8 cellular contexts compared by ENCODE assay signal in genomic region chr17:30709096-30709495, GRCh38.
DNase-seq lines count a peak whose midpoint lies in the region; ATAC-seq and TF ChIP-seq lines count a peak whose summit lies in the region.
"Not testable (repeated sequence)": the region's sequence is repeated elsewhere in the genome, so short reads cannot be mapped to it uniquely, and the experiment has no call there.

No MANE protein-coding gene starts in this region.

- peaks cover 45 to 65% (median 62%) of the 10 kb centered on the region in 10 experiments for H3K4me1 ChIP-seq in BLaER1 treated with 17β-estradiol and CSF1 and Interleukin-3, amounts not matched to agents 10 nM and 100 nM
- not testable (repeated sequence) for H3K4me1 ChIP-seq in mesodermal cell (ENCODE audit: control insufficient read depth, insufficient read depth, low read length, poor library complexity, severe bottlenecking)

- H4K20me1 ChIP-seq in BLaER1 treated with 17β-estradiol and CSF1 and Interleukin-3, amounts not matched to agents 10 nM and 100 nM: peaks cover 16 to 50% (median 39%) of the 10 kb centered on the region in 11 experiments; a peak in 20 of 22 replicates

- H3K4me3 ChIP-seq in BLaER1 treated with 17β-estradiol and CSF1 and Interleukin-3, amounts not matched to agents 10 nM and 100 nM: peak overlapping the region; percentile 85 to 98 (median 92)
- H3K4me3 ChIP-seq in LNCaP clone FGC (ENCODE audit: low read depth, low read length): peak overlapping the region; percentile 68
- H3K4me3 ChIP-seq in astrocyte of the spinal cord (ENCODE audit: low read depth, low read length): peak overlapping the region; percentile 71
- H3K4me3 ChIP-seq in fibroblast of villous mesenchyme (ENCODE audit: low read depth, low read length): peak overlapping the region; percentile 63
- peak overlapping the region; percentile 71 for H3K4me3 ChIP-seq in mesodermal cell (ENCODE audit: extremely low read depth, insufficient read depth, low read length, poor library complexity, severe bottlenecking)

- peaks cover 29% of the 10 kb centered on the region for H3K4me1 Mint-ChIP-seq in T-helper 17 cell

- peaks cover 9 to 16% (median 12%) of the 10 kb centered on the region in 11 experiments for H3K27me3 ChIP-seq in BLaER1 treated with 17β-estradiol and CSF1 and Interleukin-3, amounts not matched to agents 10 nM and 100 nM

- not testable (repeated sequence) for H3K27ac Mint-ChIP-seq in T-helper 17 cell

- peak overlapping the region; percentile 87 to 93 (median 89) for H3K9ac ChIP-seq in BLaER1 treated with 17β-estradiol and CSF1 and Interleukin-3, amounts not matched to agents 10 nM and 100 nM

- peak; percentile 23 for ATAC-seq in GM19463 (IDR thresholded peaks at IDR 0.05; ENCODE audit: unreplicated experiment)
- peak; percentile 52 for ATAC-seq in T-helper 17 cell

- H3K27ac ChIP-seq in BLaER1 treated with 17β-estradiol and CSF1 and Interleukin-3, amounts not matched to agents 10 nM and 100 nM: peak overlapping the region; percentile 60 to 92 (median 86)
- H3K27ac ChIP-seq in mesodermal cell (ENCODE audit: low read depth, low read length, severe bottlenecking): peak overlapping the region; percentile 90

- H3K27me3 Mint-ChIP-seq in T-helper 17 cell: peaks cover 29% of the 10 kb centered on the region

- not testable (repeated sequence) for TF ChIP-seq CTCF in LNCaP clone FGC (IDR thresholded peaks at IDR 0.05; ENCODE audit: control insufficient read depth, extremely low read depth, insufficient read depth); astrocyte of the spinal cord (IDR thresholded peaks at IDR 0.05; ENCODE audit: low read depth, low read length); fibroblast of villous mesenchyme (IDR thresholded peaks at IDR 0.05; ENCODE audit: insufficient read depth, low read depth, low read length)

- not testable (repeated sequence) for DNase-seq in LNCaP clone FGC (ENCODE audit: low read depth); astrocyte of the spinal cord (ENCODE audit: low read depth, low spot score); fibroblast of villous mesenchyme (ENCODE audit: low read depth)
- DNase-seq in T-helper 17 cell: peak in 2 of 3 donors; percentile 22 to 26
- DNase-seq in stimulated activated naive CD4-positive, alpha-beta T cell (lab: John Stamatoyannopoulos, UW): peak in 4 of 6 experiments; percentile 9 to 67 (median 38)

- not testable (repeated sequence) for H3K9me3 ChIP-seq in BLaER1 treated with 17β-estradiol and CSF1 and Interleukin-3, amounts not matched to agents 10 nM and 100 nM (replicated peaks in 1 of 11); T-helper 17 cell (ENCODE audit: control insufficient read depth, low read length, poor library complexity, severe bottlenecking); mesodermal cell (ENCODE audit: control insufficient read depth, low read length)

- H3K4me2 ChIP-seq in BLaER1 treated with 17β-estradiol and CSF1 and Interleukin-3, amounts not matched to agents 10 nM and 100 nM: peak overlapping the region in 9 of 11 experiments; percentile 90 to 98 (median 94); a peak in 15 of 22 replicates

- H3K36me3 Mint-ChIP-seq in T-helper 17 cell (ENCODE audit: low read depth): not testable (repeated sequence)

- H3K4me3 Mint-ChIP-seq in T-helper 17 cell: not testable (repeated sequence)

- in situ Hi-C loops in astrocyte of the spinal cord (cut with HindIII; ENCODE audit: low sequenced_read_pairs): not testable (repeated sequence)

- not testable (repeated sequence) for H3K36me3 ChIP-seq in BLaER1 treated with 17β-estradiol and CSF1 and Interleukin-3, amounts not matched to agents 10 nM and 100 nM; mesodermal cell (ENCODE audit: control insufficient read depth, insufficient read depth, low read length)

- 0% methylated on average over 13 to 16 of the region's 64 CpGs for WGBS in mesodermal cell (ENCODE audit: insufficient coverage in 2 of 2), 2 experiments
